ENCODE assay signal across 25 cellular contexts in genomic region chr9:354453-354852, GRCh38.
DNase-seq lines count a peak whose midpoint lies in the region; ATAC-seq and TF ChIP-seq lines count a peak whose summit lies in the region.
"Had no signal": no experiment of that assay in that cellular context is flagged by ENCODE, and none has a peak within 500 bp of the region (broad histone marks: within the 10 kb centered on the region; RNA-seq: fewer than 3 reads in every experiment).

No MANE protein-coding gene starts in this region.

- H3K9me3 ChIP-seq in upper lobe of right lung = no peaks in the 10 kb centered on the region

- no peak for ATAC-seq in activated naive CD8-positive, alpha-beta T cell treated with anti-CD3 and anti-CD28 coated beads, Interleukin-2, amount 50 U/mL, for 24 hours
- ATAC-seq in activated T-helper 17 cell treated with anti-CD3 and anti-CD28 coated beads, Interleukin-2, amount 50 U/mL, for 72 hours (replicated peaks) = no peak
- ATAC-seq in upper lobe of right lung = peak; percentile 92
- no peak for ATAC-seq in HG02885 (IDR thresholded peaks at IDR 0.05; ENCODE audit: poor library complexity, unreplicated experiment)
- ATAC-seq: left ventricle myocardium superior; stimulated activated naive B cell treated with anti-CD40 and anti-IgM and Interleukin-4, amounts not matched to agents 10 μg/mL and 1 μg/mL and 100 μg/mL, for 72 hours had no signal

- no peak overlapping the region for H3K4me3 ChIP-seq in upper lobe of right lung
- H3K4me3 ChIP-seq: PC-9, skin epidermis had no signal

- no peak for DNase-seq in activated naive CD8-positive, alpha-beta T cell treated with anti-CD3 and anti-CD28 coated beads, Interleukin-2, amount 50 U/mL, for 24 hours
- DNase-seq in NCI-H187 treated with DMSO at 0.1 percent for 48 hours (lab: John Stamatoyannopoulos, UW) = peak; percentile 60
- DNase-seq in upper lobe of right lung = peak; percentile 80
- no peak for DNase-seq in SK-N-DZ (ENCODE audit: low spot score)
- DNase-seq: activated CD4-positive, alpha-beta memory T cell treated with anti-CD3 and anti-CD28 coated beads, Interleukin-2, amount 10 ng/mL, durations not matched to agents 7 days and 5 days; activated T-cell treated with anti-CD3 and anti-CD28 coated beads, Interleukin-2, amount 50 U/mL, for 48 hours; amniotic stem cell; Calu3; central memory CD4-positive, alpha-beta T cell; EL; H7; immature natural killer cell; KBM-7; left ventricle myocardium superior; NCI-H2029 treated with DMSO at 0.1 percent for 48 hours; NCI-H774; PC-9; SIG-M5; stimulated activated CD4-positive, alpha-beta T cell treated with anti-CD3 and anti-CD28 coated beads, Interleukin-2, amount 100 ng/mL, for 24 hours; stimulated activated naive B cell treated with anti-CD40 and anti-IgM and Interleukin-4, amounts not matched to agents 10 μg/mL and 1 μg/mL and 100 μg/mL, for 72 hours; WERI-Rb-1 had no signal

- peaks cover 9% of the 10 kb centered on the region for H3K4me1 ChIP-seq in upper lobe of right lung

- H3K36me3 Mint-ChIP-seq in activated naive CD8-positive, alpha-beta T cell = no peaks in the 10 kb centered on the region
- peaks cover 20% of the 10 kb centered on the region for H3K36me3 Mint-ChIP-seq in activated naive CD8-positive, alpha-beta T cell treated with anti-CD3 and anti-CD28 coated beads, Interleukin-2, amount 50 U/mL, for 24 hours (ENCODE audit: low read depth)
- H3K36me3 Mint-ChIP-seq in activated T-helper 17 cell treated with anti-CD3 and anti-CD28 coated beads, Interleukin-2, amount 50 U/mL, for 72 hours (ENCODE audit: low read depth) = peaks cover 96% of the 10 kb centered on the region

- peak overlapping the region; percentile 55 for H3K27ac Mint-ChIP-seq in activated naive CD8-positive, alpha-beta T cell
- H3K27ac Mint-ChIP-seq in activated naive CD8-positive, alpha-beta T cell treated with anti-CD3 and anti-CD28 coated beads, Interleukin-2, amount 50 U/mL, for 24 hours = no peak overlapping the region
- peak overlapping the region; percentile 42 for H3K27ac Mint-ChIP-seq in activated T-helper 17 cell treated with anti-CD3 and anti-CD28 coated beads, Interleukin-2, amount 50 U/mL, for 72 hours
- H3K27ac Mint-ChIP-seq: activated CD4-positive, alpha-beta memory T cell treated with anti-CD3 and anti-CD28 coated beads, Interleukin-2, amount 10 ng/mL, durations not matched to agents 7 days and 5 days had no signal

- no peaks in the 10 kb centered on the region for H3K27me3 ChIP-seq in upper lobe of right lung

- H3K9me3 Mint-ChIP-seq in activated naive CD8-positive, alpha-beta T cell (ENCODE audit: low read depth) = no peaks in the 10 kb centered on the region
- no peaks in the 10 kb centered on the region for H3K9me3 Mint-ChIP-seq in activated naive CD8-positive, alpha-beta T cell treated with anti-CD3 and anti-CD28 coated beads, Interleukin-2, amount 50 U/mL, for 24 hours
- H3K9me3 Mint-ChIP-seq in activated T-helper 17 cell treated with anti-CD3 and anti-CD28 coated beads, Interleukin-2, amount 50 U/mL, for 72 hours = no peaks in the 10 kb centered on the region
- H3K9me3 Mint-ChIP-seq: activated CD4-positive, alpha-beta memory T cell treated with anti-CD3 and anti-CD28 coated beads, Interleukin-2, amount 10 ng/mL, durations not matched to agents 7 days and 5 days; immature natural killer cell; stimulated activated naive B cell treated with anti-CD40 and anti-IgM and Interleukin-4, amounts not matched to agents 10 μg/mL and 1 μg/mL and 100 μg/mL, for 72 hours had no signal

- no peak for TF ChIP-seq CTCF in upper lobe of right lung (IDR thresholded peaks at IDR 0.05)

- no peak overlapping the region for H3K27ac ChIP-seq in upper lobe of right lung
- H3K27ac ChIP-seq: PC-9, skin epidermis, WERI-Rb-1 had no signal

- H3K4me3 Mint-ChIP-seq in activated naive CD8-positive, alpha-beta T cell = no peak overlapping the region
- no peak overlapping the region for H3K4me3 Mint-ChIP-seq in activated naive CD8-positive, alpha-beta T cell treated with anti-CD3 and anti-CD28 coated beads, Interleukin-2, amount 50 U/mL, for 24 hours
- H3K4me3 Mint-ChIP-seq in activated T-helper 17 cell treated with anti-CD3 and anti-CD28 coated beads, Interleukin-2, amount 50 U/mL, for 72 hours = no peak overlapping the region
- H3K4me3 Mint-ChIP-seq: activated CD4-positive, alpha-beta memory T cell treated with anti-CD3 and anti-CD28 coated beads, Interleukin-2, amount 10 ng/mL, durations not matched to agents 7 days and 5 days; immature natural killer cell; stimulated activated naive B cell treated with anti-CD40 and anti-IgM and Interleukin-4, amounts not matched to agents 10 μg/mL and 1 μg/mL and 100 μg/mL, for 72 hours had no signal

- intact Hi-C loops in upper lobe of right lung (cut with DNase I) = no loop called here

- H3K36me3 ChIP-seq in upper lobe of right lung = no peaks in the 10 kb centered on the region
- H3K36me3 ChIP-seq: WERI-Rb-1 had no signal

- no peaks in the 10 kb centered on the region for H3K27me3 Mint-ChIP-seq in activated naive CD8-positive, alpha-beta T cell
- H3K27me3 Mint-ChIP-seq in activated naive CD8-positive, alpha-beta T cell treated with anti-CD3 and anti-CD28 coated beads, Interleukin-2, amount 50 U/mL, for 24 hours = no peaks in the 10 kb centered on the region
- no peaks in the 10 kb centered on the region for H3K27me3 Mint-ChIP-seq in activated T-helper 17 cell treated with anti-CD3 and anti-CD28 coated beads, Interleukin-2, amount 50 U/mL, for 72 hours
- H3K27me3 Mint-ChIP-seq: activated CD4-positive, alpha-beta memory T cell treated with anti-CD3 and anti-CD28 coated beads, Interleukin-2, amount 10 ng/mL, durations not matched to agents 7 days and 5 days; stimulated activated naive B cell treated with anti-CD40 and anti-IgM and Interleukin-4, amounts not matched to agents 10 μg/mL and 1 μg/mL and 100 μg/mL, for 72 hours had no signal

- H3K4me1 Mint-ChIP-seq in activated naive CD8-positive, alpha-beta T cell (ENCODE audit: low read depth) = peaks cover 41% of the 10 kb centered on the region
- H3K4me1 Mint-ChIP-seq in activated naive CD8-positive, alpha-beta T cell treated with anti-CD3 and anti-CD28 coated beads, Interleukin-2, amount 50 U/mL, for 24 hours = peaks cover 17% of the 10 kb centered on the region
- H3K4me1 Mint-ChIP-seq in activated T-helper 17 cell treated with anti-CD3 and anti-CD28 coated beads, Interleukin-2, amount 50 U/mL, for 72 hours = peaks cover 27% of the 10 kb centered on the region

Comparison
In these comparisons a context has a peak if more than half of its experiments do, and no peak if none do; other contexts are left out.
1. DNase-seq: peak in NCI-H187 treated with DMSO at 0.1 percent for 48 hours (single experiment) and upper lobe of right lung (single experiment); none in activated naive CD8-positive, alpha-beta T cell treated with anti-CD3 and anti-CD28 coated beads, Interleukin-2, amount 50 U/mL, for 24 hours (single experiment) and SK-N-DZ (single experiment).